Comparison of ENCODE assay signal across 10 cellular contexts in the genomic region with DNA sequence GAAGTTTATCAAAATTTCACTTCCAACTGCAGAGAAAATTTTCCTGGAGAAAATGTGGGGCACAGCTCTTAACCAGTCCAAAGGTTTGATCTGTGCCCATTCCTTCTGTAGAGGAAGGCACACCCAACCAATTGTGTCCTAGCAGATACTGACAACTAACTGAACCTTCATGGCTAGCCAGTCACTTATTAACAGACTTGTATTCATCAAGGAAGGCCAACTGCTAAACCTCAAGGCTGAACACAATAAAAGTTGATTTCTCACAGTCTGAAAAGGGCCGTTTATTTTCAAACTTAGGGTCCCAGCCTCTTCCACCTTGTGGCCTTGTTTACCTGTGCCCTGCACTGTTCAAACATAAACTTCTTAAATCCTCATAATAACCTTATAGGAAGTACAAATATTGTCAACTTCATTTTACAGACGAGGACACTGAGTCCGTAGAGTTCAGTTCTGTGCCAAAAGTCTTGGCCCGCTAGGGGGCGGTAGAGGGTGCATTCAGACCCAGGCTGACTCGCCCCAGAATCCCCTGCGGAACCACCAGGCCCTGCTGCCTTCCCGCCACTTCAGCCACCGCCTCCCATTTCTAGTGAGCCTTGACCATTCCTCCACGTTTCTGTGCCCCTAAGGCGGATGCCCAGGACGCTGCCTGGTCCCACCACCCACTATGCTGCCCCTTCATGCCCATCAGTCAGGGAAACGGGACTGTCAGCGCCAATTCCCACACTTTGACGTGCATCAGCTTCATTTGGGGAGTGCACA. TPM values are rescaled to one million over a fixed set of nuclear protein-coding genes. Genes with fewer than 3 reads are reported as not detected.
A peak's percentile ranks its signal among the peaks of the same experiment; 100 is the strongest.
DNase-seq lines count a peak whose midpoint lies in the region; ATAC-seq and TF ChIP-seq lines count a peak whose summit lies in the region.
"Had no signal": no experiment of that assay in that cellular context is flagged by ENCODE, and none has a peak within 500 bp of the region (broad histone marks: within the 10 kb centered on the region; RNA-seq: fewer than 3 reads in every experiment).

No MANE protein-coding gene starts in this region.

- TF ChIP-seq CTCF in brain microvascular endothelial cell (IDR thresholded peaks at IDR 0.05; ENCODE audit: low read depth, low read length, missing control alignments) = peak; percentile 50
- TF ChIP-seq CTCF in neural crest cell (conservative IDR thresholded peaks at IDR 0.05) = peak; percentile 58

- no peaks in the 10 kb centered on the region for H3K4me1 ChIP-seq in HAP-1

- H3K27me3 ChIP-seq in HAP-1 (ENCODE audit: low read depth) = no peaks in the 10 kb centered on the region
- H3K27me3 ChIP-seq in brain microvascular endothelial cell (replicated peaks) = peaks cover 6% of the 10 kb centered on the region

- no peak overlapping the region for H3K4me3 Mint-ChIP-seq in neural crest cell
- H3K4me3 Mint-ChIP-seq: naive B cell had no signal

- H3K4me3 ChIP-seq in HAP-1 (no peak overlapping the region), brain microvascular endothelial cell (ENCODE audit: low read depth, low read length) (no peak overlapping the region)

- H3K4me1 Mint-ChIP-seq in neural crest cell = peaks cover 5% of the 10 kb centered on the region

- H3K36me3 Mint-ChIP-seq in neural crest cell (ENCODE audit: low read depth) = no peaks in the 10 kb centered on the region

- in situ Hi-C loops in HAP-1 (cut with MboI; ENCODE audit: low sequenced_read_pairs) = no loop called here
- in situ Hi-C loops in brain microvascular endothelial cell (cut with HindIII; ENCODE audit: low pct_ligation_motif_present, low sequenced_read_pairs) = no loop called here

- no peak for ATAC-seq in GM19455 (IDR thresholded peaks at IDR 0.05; ENCODE audit: unreplicated experiment)
- no peak for ATAC-seq in HG02973 (IDR thresholded peaks at IDR 0.05; ENCODE audit: unreplicated experiment)

- no peak overlapping the region for H3K27ac Mint-ChIP-seq in neural crest cell (ENCODE audit: unreplicated experiment)
- H3K27ac Mint-ChIP-seq: naive B cell had no signal

- DNase-seq in DMS53 (lab: John Stamatoyannopoulos, UW) (peak; percentile 53), DMS53 treated with DMSO at 0.1 percent for 48 hours (lab: John Stamatoyannopoulos, UW; ENCODE audit: unreplicated experiment) (no peak), HAP-1 (ENCODE audit: low spot score in 2 of 2) (peak; percentile 4 to 66), brain microvascular endothelial cell (no peak), neural crest cell (ENCODE audit: low read depth, low spot score) (peak; percentile 32), SW 1271 (lab: John Stamatoyannopoulos, UW) (no peak)
- DNase-seq: naive B cell, NCI-H345 had no signal

- no peaks in the 10 kb centered on the region for H3K36me3 ChIP-seq in HAP-1 (replicated peaks)
- no peaks in the 10 kb centered on the region for H3K36me3 ChIP-seq in brain microvascular endothelial cell (replicated peaks)

- no peak overlapping the region for H3K27ac ChIP-seq in brain microvascular endothelial cell

- peaks cover 53% of the 10 kb centered on the region for H3K27me3 Mint-ChIP-seq in neural crest cell (ENCODE audit: low read depth)

- no peaks in the 10 kb centered on the region for H3K9me3 ChIP-seq in HAP-1

- no peaks in the 10 kb centered on the region for H3K9me3 Mint-ChIP-seq in neural crest cell

RNA-seq across cellular contexts. Expression of a gene that starts 19.3 kb away (rescaled TPM):
- total RNA-seq in neural crest cell = 1.7 TPM in 2 replicates

Comparison
In these comparisons a context has a peak if more than half of its experiments do, and no peak if none do; other contexts are left out.
1. DNase-seq: peak in DMS53 (single experiment), HAP-1 (2 of 2) and neural crest cell (single experiment); none in DMS53 treated with DMSO at 0.1 percent for 48 hours (single experiment), brain microvascular endothelial cell (single experiment) and SW 1271 (0 of 2).